In genomic region chr2:14712091-14712490, GRCh38 we compare ENCODE assay signal across 20 cellular contexts.
"Had no signal": no experiment of that assay in that cellular context is flagged by ENCODE, and none has a peak within 500 bp of the region (broad histone marks: within the 10 kb centered on the region; RNA-seq: fewer than 3 reads in every experiment).

No MANE protein-coding gene starts in this region.

- H3K9me3 ChIP-seq: ascending aorta, esophagus squamous epithelium, neutrophil, prostate gland, sigmoid colon, testis, upper lobe of right lung had no signal

- DNase-seq: activated CD4-positive, alpha-beta T cell treated with anti-CD3 and anti-CD28 coated beads for 48 hours; activated CD8-positive, alpha-beta memory T cell treated with anti-CD3 and anti-CD28 coated beads, Interleukin-2, amount 50 U/mL, for 48 hours; activated CD8-positive, alpha-beta T cell treated with anti-CD3 and anti-CD28 coated beads, Interleukin-2, amount 10 ng/mL, durations not matched to agents 7 days and 5 days; activated naive CD4-positive, alpha-beta T cell; esophagus squamous epithelium; immature natural killer cell; left colon; naive thymus-derived CD4-positive, alpha-beta T cell; sigmoid colon; stimulated activated CD4-positive, alpha-beta T cell treated with anti-CD3 and anti-CD28 coated beads, Interleukin-4, amount 100 ng/mL, for 1 hour; stimulated activated CD8-positive, alpha-beta memory T cell treated with anti-CD3 and anti-CD28 coated beads, Interleukin-4, amount 100 ng/mL, for 48 hours; stimulated activated naive CD8-positive, alpha-beta T cell treated with anti-CD3 and anti-CD28 coated beads, Interleukin-15, Interleukin-2, amounts not matched to agents 100 U/mL and 50 U/mL, for 24 hours; T-helper 1 cell; testis; upper lobe of right lung had no signal

- H3K27ac ChIP-seq: ascending aorta, esophagus squamous epithelium, neutrophil, prostate gland, sigmoid colon, testis, upper lobe of right lung had no signal

- FAIRE-seq: colon had no signal

- H3K4me1 ChIP-seq: ascending aorta, esophagus squamous epithelium, prostate gland, sigmoid colon, upper lobe of right lung had no signal

- H3K27me3 ChIP-seq: ascending aorta, esophagus squamous epithelium, neutrophil, sigmoid colon, testis, upper lobe of right lung had no signal

- H3K4me3 ChIP-seq: ascending aorta, esophagus squamous epithelium, prostate gland, sigmoid colon, testis, upper lobe of right lung had no signal

- H3K36me3 ChIP-seq: ascending aorta, esophagus squamous epithelium, neutrophil, prostate gland, sigmoid colon, upper lobe of right lung had no signal

- ATAC-seq: activated CD8-positive, alpha-beta T cell treated with anti-CD3 and anti-CD28 coated beads, Interleukin-2, amount 10 ng/mL, durations not matched to agents 7 days and 5 days; left colon; naive thymus-derived CD4-positive, alpha-beta T cell; stimulated activated naive CD8-positive, alpha-beta T cell treated with anti-CD3 and anti-CD28 coated beads, Interleukin-15, Interleukin-2, amounts not matched to agents 100 U/mL and 50 U/mL, for 24 hours; upper lobe of right lung; WTC11 had no signal
